10 cellular contexts compared by ENCODE assay signal in the genomic region with DNA sequence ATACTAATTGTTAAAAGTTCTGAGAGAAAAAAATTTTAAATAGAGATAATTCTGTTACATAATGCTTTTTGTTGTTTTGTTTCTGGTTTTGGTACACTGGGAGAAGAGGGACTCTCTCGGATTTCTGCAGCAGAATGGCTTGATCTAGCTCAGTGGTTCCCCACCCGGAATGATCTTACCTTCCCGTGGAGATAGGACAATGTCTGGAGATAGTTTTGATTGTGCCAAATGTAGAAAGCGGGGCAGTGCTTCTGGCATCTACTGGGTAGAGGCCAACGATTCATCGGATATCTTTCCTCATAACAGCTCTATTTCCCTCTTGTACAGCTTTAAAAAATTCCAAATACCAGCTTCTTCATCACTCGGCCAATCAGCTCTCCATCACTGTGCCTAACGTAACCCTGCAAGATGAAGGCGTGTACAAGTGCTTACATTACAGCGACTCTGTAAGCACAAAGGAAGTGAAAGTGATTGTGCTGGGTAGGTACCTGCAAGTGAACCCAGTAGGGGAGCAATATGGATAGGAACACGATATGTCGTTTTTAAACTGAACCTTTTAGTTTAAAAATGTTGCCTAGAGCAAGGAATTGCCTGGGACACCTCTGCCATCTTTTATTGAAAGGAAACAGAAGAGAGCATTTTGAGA. TPM values are rescaled to one million over a fixed set of nuclear protein-coding genes. Genes with fewer than 3 reads are reported as not detected.
DNase-seq lines count a peak whose midpoint lies in the region; ATAC-seq and TF ChIP-seq lines count a peak whose summit lies in the region.
"Had no signal": no experiment of that assay in that cellular context is flagged by ENCODE, and none has a peak within 500 bp of the region (broad histone marks: within the 10 kb centered on the region; RNA-seq: fewer than 3 reads in every experiment).

No MANE protein-coding gene starts in this region.

- 69 to 79% (median 73%) methylated on average over 12 of the region's 12 CpGs for WGBS in spleen, 5 donors
- 67 to 76% methylated on average over 12 of the region's 12 CpGs for WGBS in esophagus squamous epithelium, 2 donors

- H3K36me3 ChIP-seq in spleen, result no peaks in the 10 kb centered on the region
- no peaks in the 10 kb centered on the region for H3K36me3 ChIP-seq in esophagus squamous epithelium
- no peaks in the 10 kb centered on the region for H3K36me3 ChIP-seq in WERI-Rb-1

- peak overlapping the region in 2 of 8 donors; percentile 6 to 34 for H3K4me3 ChIP-seq in spleen
- H3K4me3 ChIP-seq in esophagus squamous epithelium, result no peak overlapping the region
- no peak overlapping the region for H3K4me3 ChIP-seq in WERI-Rb-1 (ENCODE audit: low read depth, low read length)

- no peaks in the 10 kb centered on the region for H3K9me3 Mint-ChIP-seq in activated T-cell treated with anti-CD3 and anti-CD28 coated beads, Interleukin-2, amount 50 U/mL, for 4 hours
- H3K9me3 Mint-ChIP-seq in activated CD4-positive, alpha-beta memory T cell treated with anti-CD3 and anti-CD28 coated beads for 36 hours, result no peaks in the 10 kb centered on the region

- peaks cover 59% of the 10 kb centered on the region for H3K4me1 Mint-ChIP-seq in activated T-cell treated with anti-CD3 and anti-CD28 coated beads, Interleukin-2, amount 50 U/mL, for 4 hours (ENCODE audit: low read depth)
- peaks cover 34% of the 10 kb centered on the region for H3K4me1 Mint-ChIP-seq in activated CD4-positive, alpha-beta memory T cell treated with anti-CD3 and anti-CD28 coated beads for 36 hours (ENCODE audit: low read depth)

- POLR2A ChIA-PET in activated CD4-positive, alpha-beta memory T cell treated with anti-CD3 and anti-CD28 coated beads for 36 hours (lab: Charles Lee), result interaction anchor here (0.6 kb wide), 3 partner anchors 13 to 183 kb away, joined by 3 read pairs; a partner anchor contains a TSS

- peak overlapping the region; percentile 5 to 70 (median 56) for H3K27ac ChIP-seq in spleen
- no peak overlapping the region for H3K27ac ChIP-seq in esophagus squamous epithelium
- no peak overlapping the region for H3K27ac ChIP-seq in WERI-Rb-1

- TF ChIP-seq CTCF in spleen (IDR thresholded peaks at IDR 0.05 in 8 of 11, conservative IDR thresholded peaks at IDR 0.05 in 3 of 11), result no peak
- TF ChIP-seq CTCF in esophagus squamous epithelium (IDR thresholded peaks at IDR 0.05), result no peak
- TF ChIP-seq CTCF in WERI-Rb-1 (IDR thresholded peaks at IDR 0.05; ENCODE audit: low read depth, low read length), result no peak

- H3K4me1 ChIP-seq in spleen, result peaks cover 5 to 57% (median 10%) of the 10 kb centered on the region in 6 donors
- H3K4me1 ChIP-seq in esophagus squamous epithelium, result peaks cover 0 to 11% (median 0%) of the 10 kb centered on the region in 3 donors

- peak overlapping the region; percentile 61 for H3K4me3 Mint-ChIP-seq in activated T-cell treated with anti-CD3 and anti-CD28 coated beads, Interleukin-2, amount 50 U/mL, for 4 hours
- H3K4me3 Mint-ChIP-seq in activated CD4-positive, alpha-beta memory T cell treated with anti-CD3 and anti-CD28 coated beads for 36 hours, result peak overlapping the region; percentile 40

- H3K9me3 ChIP-seq in spleen, result no peaks in the 10 kb centered on the region
- H3K9me3 ChIP-seq in esophagus squamous epithelium, result no peaks in the 10 kb centered on the region
- no peaks in the 10 kb centered on the region for H3K9me3 ChIP-seq in WERI-Rb-1 (ENCODE audit: severe bottlenecking)

- H3K27me3 Mint-ChIP-seq in activated T-cell treated with anti-CD3 and anti-CD28 coated beads, Interleukin-2, amount 50 U/mL, for 4 hours (ENCODE audit: low read depth), result no peaks in the 10 kb centered on the region
- peaks cover 1% of the 10 kb centered on the region for H3K27me3 Mint-ChIP-seq in activated CD4-positive, alpha-beta memory T cell treated with anti-CD3 and anti-CD28 coated beads for 36 hours

- intact Hi-C loops in activated CD4-positive, alpha-beta memory T cell treated with anti-CD3 and anti-CD28 coated beads for 36 hours (cut with micrococcal nuclease), result loop anchor here (1.0 kb wide), 1 partner anchor 271 kb away; no protein-coding TSS in a partner anchor
- intact Hi-C loops in spleen (cut with DNase I; ENCODE audit: low total_unique reads), result loop anchor here (5.0 kb wide), 2 partner anchors 54 to 219 kb away; no protein-coding TSS in a partner anchor
- intact Hi-C loops in esophagus squamous epithelium (cut with DNase I), result loop anchor here (5.0 kb wide), 2 partner anchors 54 to 219 kb away; no protein-coding TSS in a partner anchor

- H3K27me3 ChIP-seq in spleen (replicated peaks in 1 of 7), result no peaks in the 10 kb centered on the region
- H3K27me3 ChIP-seq in esophagus squamous epithelium, result peaks cover 0 to 3% (median 0%) of the 10 kb centered on the region in 4 donors
- peaks cover 10% of the 10 kb centered on the region for H3K27me3 ChIP-seq in WERI-Rb-1 (ENCODE audit: insufficient read depth, low read depth, severe bottlenecking)

- TF ChIP-seq POLR2A in spleen (IDR thresholded peaks at IDR 0.05) (no peak), esophagus squamous epithelium (IDR thresholded peaks at IDR 0.05) (no peak)

- H3K36me3 Mint-ChIP-seq in activated T-cell treated with anti-CD3 and anti-CD28 coated beads, Interleukin-2, amount 50 U/mL, for 4 hours (ENCODE audit: insufficient read depth), result peaks cover 2% of the 10 kb centered on the region
- H3K36me3 Mint-ChIP-seq in activated CD4-positive, alpha-beta memory T cell treated with anti-CD3 and anti-CD28 coated beads for 36 hours, result no peaks in the 10 kb centered on the region

- CTCF ChIA-PET in activated CD4-positive, alpha-beta memory T cell treated with anti-CD3 and anti-CD28 coated beads for 36 hours (lab: Charles Lee), result interaction anchor here (0.7 to 26.3 kb wide), 21 partner anchors 7 to 271 kb away, joined by 3 to 372 read pairs (median 7); a partner anchor contains a TSS

- DNase-seq in activated T-cell treated with anti-CD3 and anti-CD28 coated beads, Interleukin-2, amount 50 U/mL, for 4 hours, result no peak
- DNase-seq in activated T-cell treated with anti-CD3 and anti-CD28 coated beads for 4 hours (no peak), spleen (no peak), esophagus squamous epithelium (lab: John Stamatoyannopoulos, UW) (no peak), WERI-Rb-1 (no peak), GDM1 (lab: John Stamatoyannopoulos, UW) (no peak)
- DNase-seq in activated CD4-positive, alpha-beta memory T cell treated with anti-CD3 and anti-CD28 coated beads for 36 hours, result no peak

- peak overlapping the region; percentile 1 for H3K27ac Mint-ChIP-seq in activated CD4-positive, alpha-beta memory T cell treated with anti-CD3 and anti-CD28 coated beads for 36 hours

- ATAC-seq in activated T-cell treated with anti-CD3 and anti-CD28 coated beads, Interleukin-2, amount 50 U/mL, for 4 hours, result peak; percentile 30 to 39
- ATAC-seq in HG02938 (IDR thresholded peaks at IDR 0.05; ENCODE audit: unreplicated experiment), result peak; percentile 46
- ATAC-seq: HepG2 had no signal

RNA-seq across cellular contexts. Expression of a gene that starts 13.2 kb away (rescaled TPM):
- 10 to 100 TPM; 20.7 to 23.7 (median 20.8) TPM for total RNA-seq in activated T-cell treated with anti-CD3 and anti-CD28 coated beads, Interleukin-2, amount 50 U/mL, for 4 hours
- under 1 TPM; 0.24 TPM for total RNA-seq in activated CD4-positive, alpha-beta memory T cell treated with anti-CD3 and anti-CD28 coated beads for 36 hours
- total RNA-seq in spleen (1 to 10 TPM; 2.0 to 6.1 (median 4.4) TPM), esophagus squamous epithelium (under 1 TPM in 1 of 4 donors, not detected in 3; 0.19 TPM)
- 1 to 10 TPM in 2 of 3 donors, under 1 TPM in 1; 0.93 to 1.8 (median 1.1) TPM for polyA plus RNA-seq in spleen
- total RNA-seq: fibroblast of villous mesenchyme, HepG2 had no signal
- polyA plus RNA-seq: HepG2 had no signal

RNA-seq across cellular contexts. Expression of a gene that starts 31.1 kb away (rescaled TPM):
- total RNA-seq in activated T-cell treated with anti-CD3 and anti-CD28 coated beads, Interleukin-2, amount 50 U/mL, for 4 hours, result 1 to 10 TPM; 1.7 to 1.8 (median 1.8) TPM
- 1 to 10 TPM; 1.6 to 1.7 TPM for total RNA-seq in activated CD4-positive, alpha-beta memory T cell treated with anti-CD3 and anti-CD28 coated beads for 36 hours
- total RNA-seq in spleen, result 1 to 10 TPM; 3.8 to 5.6 (median 5.4) TPM
- polyA plus RNA-seq in spleen, result 1 to 10 TPM; 1.0 to 1.9 (median 1.7) TPM
- 1 to 10 TPM in 2 of 4 donors, under 1 TPM in 2; 0.91 to 3.4 (median 1.2) TPM for total RNA-seq in esophagus squamous epithelium
- total RNA-seq: HepG2 had no signal
- polyA plus RNA-seq: HepG2 had no signal

Comparison
In these comparisons a context has a peak if more than half of its experiments do, and no peak if none do; other contexts are left out.
1. H3K27ac ChIP-seq: peak in spleen (8 of 8); none in esophagus squamous epithelium (0 of 4) and WERI-Rb-1 (single experiment).